In the genomic region with DNA sequence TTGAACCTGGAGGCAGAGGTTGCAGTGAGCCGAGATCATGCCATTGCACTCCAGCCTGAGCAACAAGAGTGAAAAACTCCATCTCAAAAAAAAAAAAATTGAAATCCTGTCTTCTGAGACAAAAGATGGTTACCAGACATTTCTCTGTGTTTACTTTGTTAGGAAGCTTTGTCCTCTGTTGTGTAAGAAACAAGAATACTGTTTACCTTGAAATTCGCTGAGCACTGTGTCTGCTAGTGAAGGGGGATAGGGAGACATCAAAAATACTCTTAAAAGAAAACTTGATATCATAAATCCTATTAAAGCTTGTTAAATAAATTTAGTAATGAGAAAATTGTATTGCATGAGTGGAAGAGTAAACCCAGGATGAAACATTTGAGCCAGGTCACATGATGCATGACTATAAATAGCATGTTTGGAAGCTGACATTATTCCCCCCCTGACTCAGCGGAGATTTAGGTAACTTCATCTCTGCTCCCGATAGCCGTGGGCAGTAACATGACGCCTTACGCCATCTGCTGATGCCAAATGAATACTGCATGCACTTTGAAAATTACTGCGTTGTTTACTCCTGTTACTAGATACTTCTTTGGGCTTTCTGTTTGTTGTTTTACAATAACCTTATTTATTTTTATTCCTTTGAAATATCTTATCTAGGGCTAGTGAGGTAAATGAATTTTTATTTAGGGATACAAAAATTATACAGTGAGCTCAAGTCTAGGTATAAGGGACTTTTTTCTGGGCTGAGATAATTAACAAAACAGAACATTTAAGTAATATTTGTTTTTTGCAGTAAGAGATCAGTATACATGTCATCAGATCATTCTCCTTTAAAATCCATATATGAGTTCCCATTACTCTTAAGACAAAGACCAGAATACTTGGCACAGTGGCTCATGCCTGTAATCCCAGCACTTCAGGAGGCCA, we compare ENCODE assay signal across 1 cellular context.
A peak's percentile ranks its signal among the peaks of the same experiment; 100 is the strongest.
TF ChIP-seq lines count a peak whose summit lies in the region.

No MANE protein-coding gene starts in this region.

TF ChIP-seq in K562, 482 proteins besides CTCF, POLR2A, EP300 and RAD21 (continued from another document and continues in another):
- TF ChIP-seq, protein P1, sequence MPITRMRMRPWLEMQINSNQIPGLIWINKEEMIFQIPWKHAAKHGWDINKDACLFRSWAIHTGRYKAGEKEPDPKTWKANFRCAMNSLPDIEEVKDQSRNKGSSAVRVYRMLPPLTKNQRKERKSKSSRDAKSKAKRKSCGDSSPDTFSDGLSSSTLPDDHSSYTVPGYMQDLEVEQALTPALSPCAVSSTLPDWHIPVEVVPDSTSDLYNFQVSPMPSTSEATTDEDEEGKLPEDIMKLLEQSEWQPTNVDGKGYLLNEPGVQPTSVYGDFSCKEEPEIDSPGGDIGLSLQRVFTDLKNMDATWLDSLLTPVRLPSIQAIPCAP (CRISPR knock-in tag; IDR thresholded peaks at IDR 0.05; ENCODE audit: borderline replicate concordance), result no peak
- no peak for TF ChIP-seq SAFB (IDR thresholded peaks at IDR 0.05; ENCODE audit: borderline replicate concordance, low read depth, low read length)
- 0 out of 4 replicates have a peak, but pooled peaks of 1 of the 2 experiments have one; percentile 12 for TF ChIP-seq NRF1 (conservative IDR thresholded peaks at IDR 0.05 in 1 of 2, IDR thresholded peaks at IDR 0.05 in 1 of 2)
- TF ChIP-seq RCOR1 (IDR thresholded peaks at IDR 0.05; ENCODE audit: borderline replicate concordance in 1 of 2, low read depth in 2 of 2, low read length in 2 of 2), result peak in 1 of 2 experiments; percentile 84; a peak in 2 of 4 replicates
- TF ChIP-seq, protein P2, sequence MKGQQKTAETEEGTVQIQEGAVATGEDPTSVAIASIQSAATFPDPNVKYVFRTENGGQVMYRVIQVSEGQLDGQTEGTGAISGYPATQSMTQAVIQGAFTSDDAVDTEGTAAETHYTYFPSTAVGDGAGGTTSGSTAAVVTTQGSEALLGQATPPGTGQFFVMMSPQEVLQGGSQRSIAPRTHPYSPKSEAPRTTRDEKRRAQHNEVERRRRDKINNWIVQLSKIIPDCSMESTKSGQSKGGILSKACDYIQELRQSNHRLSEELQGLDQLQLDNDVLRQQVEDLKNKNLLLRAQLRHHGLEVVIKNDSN (CRISPR knock-in tag; IDR thresholded peaks at IDR 0.05), result peak; percentile 74
- peak; percentile 76 for TF ChIP-seq C11orf30 (IDR thresholded peaks at IDR 0.05; ENCODE audit: low read depth)
- no peak for TF ChIP-seq SMARCB1 (IDR thresholded peaks at IDR 0.05; ENCODE audit: insufficient read length, low read depth)
- TF ChIP-seq SETDB1 (IDR thresholded peaks at IDR 0.05; ENCODE audit: low read length), result no peak
- TF ChIP-seq, protein P3, sequence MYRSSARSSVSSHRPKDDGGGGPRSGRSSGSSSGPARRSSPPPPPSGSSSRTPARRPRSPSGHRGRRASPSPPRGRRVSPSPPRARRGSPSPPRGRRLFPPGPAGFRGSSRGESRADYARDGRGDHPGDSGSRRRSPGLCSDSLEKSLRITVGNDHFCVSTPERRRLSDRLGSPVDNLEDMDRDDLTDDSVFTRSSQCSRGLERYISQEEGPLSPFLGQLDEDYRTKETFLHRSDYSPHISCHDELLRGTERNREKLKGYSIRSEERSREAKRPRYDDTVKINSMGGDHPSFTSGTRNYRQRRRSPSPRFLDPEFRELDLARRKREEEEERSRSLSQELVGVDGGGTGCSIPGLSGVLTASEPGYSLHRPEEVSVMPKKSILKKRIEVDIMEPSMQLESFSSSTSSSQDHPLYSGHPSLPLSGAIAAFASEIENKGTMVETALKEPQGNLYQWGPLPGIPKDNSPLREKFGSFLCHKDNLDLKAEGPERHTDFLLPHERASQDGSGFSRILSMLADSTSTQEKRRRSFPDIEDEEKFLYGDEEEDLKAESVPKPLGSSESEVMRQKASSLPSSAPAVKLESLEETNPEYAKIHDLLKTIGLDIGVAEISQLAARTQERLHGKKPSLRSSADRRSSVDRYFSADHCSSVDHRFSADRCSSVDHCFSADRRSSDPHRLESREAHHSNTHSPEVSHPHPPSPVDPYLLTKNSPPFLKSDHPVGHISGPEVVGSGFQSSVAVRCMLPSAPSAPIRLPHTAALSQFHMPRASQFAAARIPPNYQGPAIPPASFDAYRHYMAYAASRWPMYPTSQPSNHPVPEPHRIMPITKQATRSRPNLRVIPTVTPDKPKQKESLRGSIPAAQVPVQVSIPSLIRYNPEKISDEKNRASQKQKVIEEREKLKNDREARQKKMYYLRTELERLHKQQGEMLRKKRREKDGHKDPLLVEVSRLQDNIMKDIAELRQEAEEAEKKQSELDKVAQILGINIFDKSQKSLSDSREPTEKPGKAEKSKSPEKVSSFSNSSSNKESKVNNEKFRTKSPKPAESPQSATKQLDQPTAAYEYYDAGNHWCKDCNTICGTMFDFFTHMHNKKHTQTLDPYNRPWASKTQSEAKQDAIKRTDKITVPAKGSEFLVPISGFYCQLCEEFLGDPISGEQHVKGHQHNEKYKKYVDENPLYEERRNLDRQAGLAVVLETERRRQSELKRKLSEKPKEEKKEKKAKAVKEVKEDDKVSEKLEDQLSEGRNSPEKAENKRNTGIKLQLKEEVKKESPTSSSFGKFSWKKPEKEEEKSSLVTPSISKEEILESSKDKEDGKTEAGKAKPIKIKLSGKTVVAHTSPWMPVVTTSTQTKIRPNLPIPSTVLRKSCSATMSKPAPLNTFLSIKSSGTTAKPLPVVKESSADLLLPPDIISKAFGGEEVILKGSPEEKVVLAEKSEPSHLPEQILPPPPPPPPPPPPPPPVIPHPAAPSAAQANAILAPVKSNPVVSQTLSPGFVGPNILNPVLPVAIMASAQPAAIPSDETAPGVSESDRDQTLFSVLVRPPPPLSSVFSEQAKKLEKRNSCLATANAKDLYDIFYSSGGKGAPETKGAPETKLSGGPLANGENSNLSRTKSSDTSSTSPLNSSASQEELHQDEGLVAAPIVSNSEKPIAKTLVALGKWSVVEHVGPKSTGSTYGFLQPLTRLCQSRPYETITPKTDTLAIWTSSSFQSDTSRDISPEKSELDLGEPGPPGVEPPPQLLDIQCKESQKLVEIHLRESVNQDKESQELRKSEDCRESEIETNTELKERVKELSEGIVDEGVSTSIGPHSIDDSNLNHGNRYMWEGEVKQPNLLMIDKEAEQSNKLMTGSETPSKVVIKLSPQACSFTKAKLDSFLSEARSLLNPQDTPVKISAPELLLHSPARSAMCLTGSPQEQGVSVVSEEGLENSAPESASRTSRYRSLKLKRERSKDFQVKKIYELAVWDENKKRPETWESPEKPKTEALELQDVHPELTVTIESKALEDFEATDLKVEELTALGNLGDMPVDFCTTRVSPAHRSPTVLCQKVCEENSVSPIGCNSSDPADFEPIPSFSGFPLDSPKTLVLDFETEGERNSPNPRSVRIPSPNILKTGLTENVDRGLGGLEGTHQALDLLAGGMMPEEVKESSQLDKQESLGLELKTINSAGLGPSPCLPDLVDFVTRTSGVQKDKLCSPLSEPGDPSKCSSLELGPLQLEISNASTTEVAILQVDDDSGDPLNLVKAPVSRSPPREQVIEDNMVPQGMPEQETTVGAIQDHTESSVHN (IDR thresholded peaks at IDR 0.05; ENCODE audit: borderline replicate concordance in 1 of 2, low read depth in 1 of 2), result no peak
- TF ChIP-seq, protein P4, sequence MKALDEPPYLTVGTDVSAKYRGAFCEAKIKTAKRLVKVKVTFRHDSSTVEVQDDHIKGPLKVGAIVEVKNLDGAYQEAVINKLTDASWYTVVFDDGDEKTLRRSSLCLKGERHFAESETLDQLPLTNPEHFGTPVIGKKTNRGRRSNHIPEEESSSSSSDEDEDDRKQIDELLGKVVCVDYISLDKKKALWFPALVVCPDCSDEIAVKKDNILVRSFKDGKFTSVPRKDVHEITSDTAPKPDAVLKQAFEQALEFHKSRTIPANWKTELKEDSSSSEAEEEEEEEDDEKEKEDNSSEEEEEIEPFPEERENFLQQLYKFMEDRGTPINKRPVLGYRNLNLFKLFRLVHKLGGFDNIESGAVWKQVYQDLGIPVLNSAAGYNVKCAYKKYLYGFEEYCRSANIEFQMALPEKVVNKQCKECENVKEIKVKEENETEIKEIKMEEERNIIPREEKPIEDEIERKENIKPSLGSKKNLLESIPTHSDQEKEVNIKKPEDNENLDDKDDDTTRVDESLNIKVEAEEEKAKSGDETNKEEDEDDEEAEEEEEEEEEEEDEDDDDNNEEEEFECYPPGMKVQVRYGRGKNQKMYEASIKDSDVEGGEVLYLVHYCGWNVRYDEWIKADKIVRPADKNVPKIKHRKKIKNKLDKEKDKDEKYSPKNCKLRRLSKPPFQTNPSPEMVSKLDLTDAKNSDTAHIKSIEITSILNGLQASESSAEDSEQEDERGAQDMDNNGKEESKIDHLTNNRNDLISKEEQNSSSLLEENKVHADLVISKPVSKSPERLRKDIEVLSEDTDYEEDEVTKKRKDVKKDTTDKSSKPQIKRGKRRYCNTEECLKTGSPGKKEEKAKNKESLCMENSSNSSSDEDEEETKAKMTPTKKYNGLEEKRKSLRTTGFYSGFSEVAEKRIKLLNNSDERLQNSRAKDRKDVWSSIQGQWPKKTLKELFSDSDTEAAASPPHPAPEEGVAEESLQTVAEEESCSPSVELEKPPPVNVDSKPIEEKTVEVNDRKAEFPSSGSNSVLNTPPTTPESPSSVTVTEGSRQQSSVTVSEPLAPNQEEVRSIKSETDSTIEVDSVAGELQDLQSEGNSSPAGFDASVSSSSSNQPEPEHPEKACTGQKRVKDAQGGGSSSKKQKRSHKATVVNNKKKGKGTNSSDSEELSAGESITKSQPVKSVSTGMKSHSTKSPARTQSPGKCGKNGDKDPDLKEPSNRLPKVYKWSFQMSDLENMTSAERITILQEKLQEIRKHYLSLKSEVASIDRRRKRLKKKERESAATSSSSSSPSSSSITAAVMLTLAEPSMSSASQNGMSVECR (CRISPR knock-in tag; IDR thresholded peaks at IDR 0.05), result no peak
- TF ChIP-seq SMAD4 (CRISPR knock-in tag; conservative IDR thresholded peaks at IDR 0.05), result peak; percentile 22; the same call in 1 of the 2 replicates
- no peak for TF ChIP-seq CCAR2 (IDR thresholded peaks at IDR 0.05; ENCODE audit: low read depth, low read length)
- TF ChIP-seq ZNF444 (CRISPR knock-in tag; IDR thresholded peaks at IDR 0.05), result no peak
- TF ChIP-seq ZNF408 (CRISPR knock-in tag; IDR thresholded peaks at IDR 0.05; ENCODE audit: low read depth), result no peak
- no peak for TF ChIP-seq BRD4 (IDR thresholded peaks at IDR 0.05)
- no peak for TF ChIP-seq ZNF217 (CRISPR knock-in tag; IDR thresholded peaks at IDR 0.05)
- no peak for TF ChIP-seq SRSF7 (optimal IDR thresholded peaks at IDR 0.05; ENCODE audit: low read depth, low read length)
- TF ChIP-seq, protein P5, sequence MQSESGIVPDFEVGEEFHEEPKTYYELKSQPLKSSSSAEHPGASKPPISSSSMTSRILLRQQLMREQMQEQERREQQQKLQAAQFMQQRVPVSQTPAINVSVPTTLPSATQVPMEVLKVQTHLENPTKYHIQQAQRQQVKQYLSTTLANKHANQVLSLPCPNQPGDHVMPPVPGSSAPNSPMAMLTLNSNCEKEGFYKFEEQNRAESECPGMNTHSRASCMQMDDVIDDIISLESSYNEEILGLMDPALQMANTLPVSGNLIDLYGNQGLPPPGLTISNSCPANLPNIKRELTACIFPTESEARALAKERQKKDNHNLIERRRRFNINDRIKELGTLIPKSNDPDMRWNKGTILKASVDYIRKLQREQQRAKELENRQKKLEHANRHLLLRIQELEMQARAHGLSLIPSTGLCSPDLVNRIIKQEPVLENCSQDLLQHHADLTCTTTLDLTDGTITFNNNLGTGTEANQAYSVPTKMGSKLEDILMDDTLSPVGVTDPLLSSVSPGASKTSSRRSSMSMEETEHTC (IDR thresholded peaks at IDR 0.05), result peak; percentile 67; the same call in 1 of the 2 replicates
- TF ChIP-seq, protein P6, sequence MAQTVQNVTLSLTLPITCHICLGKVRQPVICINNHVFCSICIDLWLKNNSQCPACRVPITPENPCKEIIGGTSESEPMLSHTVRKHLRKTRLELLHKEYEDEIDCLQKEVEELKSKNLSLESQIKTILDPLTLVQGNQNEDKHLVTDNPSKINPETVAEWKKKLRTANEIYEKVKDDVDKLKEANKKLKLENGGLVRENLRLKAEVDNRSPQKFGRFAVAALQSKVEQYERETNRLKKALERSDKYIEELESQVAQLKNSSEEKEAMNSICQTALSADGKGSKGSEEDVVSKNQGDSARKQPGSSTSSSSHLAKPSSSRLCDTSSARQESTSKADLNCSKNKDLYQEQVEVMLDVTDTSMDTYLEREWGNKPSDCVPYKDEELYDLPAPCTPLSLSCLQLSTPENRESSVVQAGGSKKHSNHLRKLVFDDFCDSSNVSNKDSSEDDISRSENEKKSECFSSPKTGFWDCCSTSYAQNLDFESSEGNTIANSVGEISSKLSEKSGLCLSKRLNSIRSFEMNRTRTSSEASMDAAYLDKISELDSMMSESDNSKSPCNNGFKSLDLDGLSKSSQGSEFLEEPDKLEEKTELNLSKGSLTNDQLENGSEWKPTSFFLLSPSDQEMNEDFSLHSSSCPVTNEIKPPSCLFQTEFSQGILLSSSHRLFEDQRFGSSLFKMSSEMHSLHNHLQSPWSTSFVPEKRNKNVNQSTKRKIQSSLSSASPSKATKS (CRISPR knock-in tag; IDR thresholded peaks at IDR 0.05), result no peak
- TF ChIP-seq PRPF4 (IDR thresholded peaks at IDR 0.05; ENCODE audit: insufficient read depth, low read depth, low read length, poor library complexity, severe bottlenecking), result no peak
- no peak for TF ChIP-seq SIRT6 (IDR thresholded peaks at IDR 0.05; ENCODE audit: low read depth, low read length)
- no peak for TF ChIP-seq CCNT2 (IDR thresholded peaks at IDR 0.05; ENCODE audit: borderline replicate concordance, extremely low read depth, insufficient read length, low read depth, low read length)
- no peak for TF ChIP-seq RBFOX2 (IDR thresholded peaks at IDR 0.05; ENCODE audit: low read depth, low read length)
- no peak for TF ChIP-seq MTA1 (IDR thresholded peaks at IDR 0.05; ENCODE audit: borderline replicate concordance)
- peak; percentile 22; the same call in 1 of the 2 replicates for TF ChIP-seq ZNF175 (CRISPR knock-in tag; IDR thresholded peaks at IDR 0.05; ENCODE audit: low read depth)
- TF ChIP-seq, protein P7, sequence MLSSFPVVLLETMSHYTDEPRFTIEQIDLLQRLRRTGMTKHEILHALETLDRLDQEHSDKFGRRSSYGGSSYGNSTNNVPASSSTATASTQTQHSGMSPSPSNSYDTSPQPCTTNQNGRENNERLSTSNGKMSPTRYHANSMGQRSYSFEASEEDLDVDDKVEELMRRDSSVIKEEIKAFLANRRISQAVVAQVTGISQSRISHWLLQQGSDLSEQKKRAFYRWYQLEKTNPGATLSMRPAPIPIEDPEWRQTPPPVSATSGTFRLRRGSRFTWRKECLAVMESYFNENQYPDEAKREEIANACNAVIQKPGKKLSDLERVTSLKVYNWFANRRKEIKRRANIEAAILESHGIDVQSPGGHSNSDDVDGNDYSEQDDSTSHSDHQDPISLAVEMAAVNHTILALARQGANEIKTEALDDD (IDR thresholded peaks at IDR 0.05), result peak; percentile 36; the same call in 1 of the 2 replicates
- TF ChIP-seq ZNF324 (CRISPR knock-in tag; IDR thresholded peaks at IDR 0.05), result no peak
- TF ChIP-seq, protein P8, sequence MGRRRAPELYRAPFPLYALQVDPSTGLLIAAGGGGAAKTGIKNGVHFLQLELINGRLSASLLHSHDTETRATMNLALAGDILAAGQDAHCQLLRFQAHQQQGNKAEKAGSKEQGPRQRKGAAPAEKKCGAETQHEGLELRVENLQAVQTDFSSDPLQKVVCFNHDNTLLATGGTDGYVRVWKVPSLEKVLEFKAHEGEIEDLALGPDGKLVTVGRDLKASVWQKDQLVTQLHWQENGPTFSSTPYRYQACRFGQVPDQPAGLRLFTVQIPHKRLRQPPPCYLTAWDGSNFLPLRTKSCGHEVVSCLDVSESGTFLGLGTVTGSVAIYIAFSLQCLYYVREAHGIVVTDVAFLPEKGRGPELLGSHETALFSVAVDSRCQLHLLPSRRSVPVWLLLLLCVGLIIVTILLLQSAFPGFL (CRISPR knock-in tag; IDR thresholded peaks at IDR 0.05), result no peak
- peak; percentile 55; the same call in 1 of the 2 replicates for TF ChIP-seq JUN (IDR thresholded peaks at IDR 0.05; ENCODE audit: borderline replicate concordance, low read depth, low read length)
- no peak for TF ChIP-seq JUN (CRISPR knock-in tag; IDR thresholded peaks at IDR 0.05; ENCODE audit: borderline replicate concordance)
- no peak for TF ChIP-seq ZNF3 (CRISPR knock-in tag; IDR thresholded peaks at IDR 0.05)
- no peak for TF ChIP-seq CEBPG (CRISPR knock-in tag; IDR thresholded peaks at IDR 0.05)
- TF ChIP-seq CEBPG (tag; conservative IDR thresholded peaks at IDR 0.05 in 1 of 2, IDR thresholded peaks at IDR 0.05 in 1 of 2), result 0 out of 4 replicates have a peak, but pooled peaks of 1 of the 2 experiments have one; percentile 32
